Comparison of ENCODE assay signal across 8 cellular contexts in the genomic region with DNA sequence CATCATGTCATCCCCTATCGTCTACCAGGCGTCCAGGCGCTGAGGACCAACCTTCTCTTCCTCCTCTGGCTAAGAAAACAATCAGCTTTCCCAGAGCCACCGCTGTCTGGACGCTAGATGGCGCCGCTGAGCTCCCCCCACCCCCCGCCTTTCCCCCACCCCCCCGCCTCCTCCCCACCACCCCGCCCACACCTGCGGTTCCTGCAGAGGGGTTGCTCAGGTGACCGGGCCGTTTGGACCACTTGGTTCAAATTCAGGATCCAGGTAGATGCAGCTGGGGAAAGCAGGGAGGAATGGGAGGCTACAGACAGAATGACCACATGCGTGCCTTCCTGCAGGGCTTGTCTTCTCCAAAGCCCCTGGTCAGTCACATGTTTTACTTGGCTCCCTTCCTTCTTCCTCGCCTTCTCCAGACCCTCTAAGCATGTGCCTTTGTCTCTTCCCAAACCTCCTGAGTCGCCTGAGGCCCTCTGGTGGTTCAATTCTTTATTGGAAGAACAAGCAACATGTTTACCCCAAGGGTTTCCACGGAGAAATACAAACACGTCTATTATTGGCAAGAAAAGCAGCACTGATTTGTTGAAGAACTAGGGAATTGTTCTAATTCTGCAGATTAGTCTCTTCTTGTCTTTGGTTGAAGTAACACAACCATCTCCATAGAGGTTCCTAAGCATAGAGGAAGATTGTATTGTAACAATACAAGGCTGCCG. TPM values are rescaled to one million over a fixed set of nuclear protein-coding genes. Genes with fewer than 3 reads are reported as not detected.
A peak's percentile ranks its signal among the peaks of the same experiment; 100 is the strongest.
DNase-seq lines count a peak whose midpoint lies in the region; ATAC-seq and TF ChIP-seq lines count a peak whose summit lies in the region.

No MANE protein-coding gene starts in this region.

- ATAC-seq in HG02571 (IDR thresholded peaks at IDR 0.05; ENCODE audit: unreplicated experiment), result no peak
- ATAC-seq in HG03432 (IDR thresholded peaks at IDR 0.05; ENCODE audit: unreplicated experiment), result no peak

- peaks cover 21% of the 10 kb centered on the region for H3K9me3 Mint-ChIP-seq in activated naive CD4-positive, alpha-beta T cell treated with anti-CD3 and anti-CD28 coated beads for 36 hours
- H3K9me3 Mint-ChIP-seq in glutamatergic neuron (ENCODE audit: unreplicated experiment), result peaks cover 5% of the 10 kb centered on the region

- no peak overlapping the region for H2AFZ ChIP-seq in PC-9

- H3K27ac Mint-ChIP-seq in activated naive CD4-positive, alpha-beta T cell treated with anti-CD3 and anti-CD28 coated beads for 36 hours, result no peak overlapping the region
- H3K27ac Mint-ChIP-seq in glutamatergic neuron (ENCODE audit: unreplicated experiment), result no peak overlapping the region

- H3K27me3 Mint-ChIP-seq in activated naive CD4-positive, alpha-beta T cell treated with anti-CD3 and anti-CD28 coated beads for 36 hours (ENCODE audit: low read depth), result no peaks in the 10 kb centered on the region
- peaks cover 2% of the 10 kb centered on the region for H3K27me3 Mint-ChIP-seq in glutamatergic neuron (ENCODE audit: unreplicated experiment)

- H3K4me1 ChIP-seq in PC-9 (replicated peaks; ENCODE audit: insufficient read depth), result no peaks in the 10 kb centered on the region

- no peak overlapping the region for H3K4me2 ChIP-seq in PC-9

- no peaks in the 10 kb centered on the region for H4K20me1 ChIP-seq in PC-9 (ENCODE audit: insufficient read depth)

- POLR2A ChIA-PET in PC-9 (lab: Charles Lee; ENCODE audit: unreplicated experiment), result interaction anchor here (0.6 kb wide), 1 partner anchor 20 kb away, joined by 3 read pairs; no protein-coding TSS in a partner anchor

- no peaks in the 10 kb centered on the region for H3F3A ChIP-seq in PC-9 (ENCODE audit: insufficient read depth, low read depth)

- H3K36me3 ChIP-seq in PC-9 (ENCODE audit: low read depth), result no peaks in the 10 kb centered on the region

- no peaks in the 10 kb centered on the region for H3K9me2 ChIP-seq in PC-9 (ENCODE audit: insufficient read depth)

- H3K9me3 ChIP-seq in PC-9 (ENCODE audit: insufficient read depth, low read depth), result peaks cover 2% of the 10 kb centered on the region; the same call in 1 of the 2 replicates

- DNase-seq in DMS79 (lab: John Stamatoyannopoulos, UW), result peak; percentile 59
- peak; percentile 81 to 85 for DNase-seq in Kasumi-1 (lab: John Stamatoyannopoulos, UW)
- peak; percentile 67 to 68 for DNase-seq in PC-9
- DNase-seq in activated naive CD4-positive, alpha-beta T cell treated with anti-CD3 and anti-CD28 coated beads for 36 hours, result peak; percentile 64
- peak; percentile 59 for DNase-seq in glutamatergic neuron
- peak; percentile 89 for DNase-seq in pons (ENCODE audit: low spot score)

- H3K4me3 Mint-ChIP-seq in activated naive CD4-positive, alpha-beta T cell treated with anti-CD3 and anti-CD28 coated beads for 36 hours, result peak overlapping the region; percentile 48
- H3K4me3 Mint-ChIP-seq in glutamatergic neuron (ENCODE audit: unreplicated experiment), result no peak overlapping the region

- H3K27ac ChIP-seq in PC-9, result no peak overlapping the region

- intact Hi-C loops in PC-9 (cut with micrococcal nuclease; ENCODE audit: unreplicated experiment), result loop anchor here (1.0 to 5.0 kb wide), 4 partner anchors 21 to 235 kb away; no protein-coding TSS in a partner anchor
- intact Hi-C loops in activated naive CD4-positive, alpha-beta T cell treated with anti-CD3 and anti-CD28 coated beads for 36 hours (cut with micrococcal nuclease), result loop anchor here (1.0 to 2.0 kb wide), 2 partner anchors 99 to 112 kb away; no protein-coding TSS in a partner anchor

- CTCF ChIA-PET in PC-9 (lab: Charles Lee), result interaction anchor here (0.5 to 1.1 kb wide), 6 partner anchors 21 to 152 kb away, joined by 3 to 4 read pairs (median 3); no protein-coding TSS in a partner anchor
- CTCF ChIA-PET in activated naive CD4-positive, alpha-beta T cell treated with anti-CD3 and anti-CD28 coated beads for 36 hours (lab: Charles Lee), result interaction anchor here (0.7 to 2.7 kb wide), 17 partner anchors 9 to 522 kb away, joined by 3 to 12 read pairs (median 4); a partner anchor contains a TSS

- peaks cover 9% of the 10 kb centered on the region for H3K4me1 Mint-ChIP-seq in activated naive CD4-positive, alpha-beta T cell treated with anti-CD3 and anti-CD28 coated beads for 36 hours (ENCODE audit: low read depth)
- peaks cover 7% of the 10 kb centered on the region for H3K4me1 Mint-ChIP-seq in glutamatergic neuron (ENCODE audit: low read depth, unreplicated experiment)

- BruUV-seq in PC-9 (replicated peaks; lab: Mats Ljungman, UMichigan), result no TSS peak

- no peaks in the 10 kb centered on the region for H3K79me2 ChIP-seq in PC-9 (ENCODE audit: low read depth)

- TF ChIP-seq CTCF in PC-9 (conservative IDR thresholded peaks at IDR 0.05) (peak; percentile 49), glutamatergic neuron (IDR thresholded peaks at IDR 0.05; ENCODE audit: partially characterized antibody, unreplicated experiment) (peak; percentile 54)

- H3K4me3 ChIP-seq in PC-9, result no peak overlapping the region

- H3K36me3 Mint-ChIP-seq in activated naive CD4-positive, alpha-beta T cell treated with anti-CD3 and anti-CD28 coated beads for 36 hours (ENCODE audit: low read depth), result peaks cover 4% of the 10 kb centered on the region
- H3K36me3 Mint-ChIP-seq in glutamatergic neuron (ENCODE audit: unreplicated experiment), result peaks cover 11% of the 10 kb centered on the region

- H3K27me3 ChIP-seq in PC-9 (ENCODE audit: insufficient read depth, low read depth), result peaks cover 41% of the 10 kb centered on the region

RNA-seq across cellular contexts. Expression of a gene that starts 24.7 kb away (rescaled TPM):
- total RNA-seq in PC-9 (2021) (11.4 and 13.1 TPM in 2 replicates), glutamatergic neuron (ENCODE audit: unreplicated experiment) (not detected)
- not detected for total RNA-seq in activated naive CD4-positive, alpha-beta T cell treated with anti-CD3 and anti-CD28 coated beads for 36 hours

Comparison
In these comparisons a context has a peak if more than half of its experiments do, and no peak if none do; other contexts are left out.
1. RNA of a gene that starts 24.7 kb away (total RNA-seq): 11.4 to 13.1 TPM in PC-9; not detected in activated naive CD4-positive, alpha-beta T cell treated with anti-CD3 and anti-CD28 coated beads for 36 hours and not detected in glutamatergic neuron (single experiment); every median in the first group is over 10 times any median in the second.
2. Peak in every context shown above with its lines, with median percentiles within 50 percentile points of each other: DNase-seq.